ENCODE assay signal across 8 cellular contexts in the genomic region with DNA sequence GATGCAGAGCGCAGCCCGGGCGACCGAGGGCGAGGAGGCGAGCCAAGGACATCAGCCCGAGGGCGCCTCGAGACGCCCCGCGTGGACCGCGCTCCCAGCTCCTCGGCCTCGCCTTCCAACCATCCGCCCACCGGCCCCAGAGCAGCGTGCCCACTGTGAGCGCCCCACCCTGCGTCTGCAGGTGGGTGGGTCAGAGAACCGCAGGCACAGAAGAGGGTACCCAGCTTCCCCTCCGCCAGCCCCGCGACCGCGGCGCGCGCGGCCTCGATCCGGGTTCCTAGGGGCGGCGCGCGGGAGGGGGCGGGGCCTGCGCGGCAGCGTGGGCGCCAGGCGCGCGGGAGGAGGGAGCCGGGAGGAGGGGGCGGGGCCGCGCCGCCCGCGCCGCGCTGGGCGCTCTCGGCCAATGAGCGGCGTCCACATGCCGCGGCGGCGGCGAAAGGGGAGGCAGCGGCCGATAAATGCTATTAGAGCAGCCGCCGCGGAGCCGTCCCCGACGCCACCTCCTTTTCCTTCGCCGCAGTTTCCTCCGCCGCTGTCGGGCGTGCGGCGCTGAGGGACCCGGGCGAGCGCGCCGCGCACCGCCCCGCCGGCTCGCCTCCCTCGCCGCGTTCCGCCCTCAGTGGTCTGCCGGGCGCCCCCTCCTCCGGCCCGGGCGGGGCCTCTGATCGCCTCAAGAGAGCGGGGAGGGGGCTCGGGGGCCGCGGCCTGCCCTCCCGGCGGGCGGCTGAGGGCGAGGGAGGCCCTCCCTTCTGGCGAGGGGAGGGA. TPM values are rescaled to one million over a fixed set of nuclear protein-coding genes. Genes with fewer than 3 reads are reported as not detected.
A peak's percentile ranks its signal among the peaks of the same experiment; 100 is the strongest.
DNase-seq lines count a peak whose midpoint lies in the region; ATAC-seq and TF ChIP-seq lines count a peak whose summit lies in the region.

ATP2A2 (plus strand) TSS at position 464 of the 765 bp plus-strand sequence. CDS start 543 bp downstream, outside the sequence.

- H3K9me3 Mint-ChIP-seq in naive B cell, result no peaks in the 10 kb centered on the region
- no peaks in the 10 kb centered on the region for H3K9me3 Mint-ChIP-seq in stimulated activated effector memory CD8-positive, alpha-beta T cell treated with anti-CD3 and anti-CD28 coated beads, Interleukin-12 subunit alpha, Interleukin-12 subunit beta, amount 100 ng/mL, for 72 hours

- H3K9ac ChIP-seq in DND-41 (ENCODE audit: low read depth, low read length), result peak within 1 kb of the TSS; percentile 88

- ATAC-seq in DND-41 (ENCODE audit: insufficient read depth, low read depth), result peak; percentile 81
- peak; percentile 78 for ATAC-seq in GM21825 (IDR thresholded peaks at IDR 0.05; ENCODE audit: unreplicated experiment)
- peak; percentile 82 for ATAC-seq in naive B cell (ENCODE audit: low read depth in 2 of 2)
- peak; percentile 90 for ATAC-seq in stimulated activated effector memory CD8-positive, alpha-beta T cell treated with anti-CD3 and anti-CD28 coated beads, Interleukin-12 subunit alpha, Interleukin-12 subunit beta, amount 100 ng/mL, for 72 hours

- H3K4me1 Mint-ChIP-seq in naive B cell, result peaks cover 40 to 48% (median 41%) of the 10 kb centered on the region in 3 donors
- peaks cover 38% of the 10 kb centered on the region for H3K4me1 Mint-ChIP-seq in stimulated activated effector memory CD8-positive, alpha-beta T cell treated with anti-CD3 and anti-CD28 coated beads, Interleukin-12 subunit alpha, Interleukin-12 subunit beta, amount 100 ng/mL, for 72 hours

- H3K27me3 Mint-ChIP-seq in naive B cell, result no peaks in the 10 kb centered on the region

- peak within 1 kb of the TSS; percentile 74 to 98 (median 94) for H3K27ac Mint-ChIP-seq in naive B cell
- H3K27ac Mint-ChIP-seq in stimulated activated effector memory CD8-positive, alpha-beta T cell treated with anti-CD3 and anti-CD28 coated beads, Interleukin-12 subunit alpha, Interleukin-12 subunit beta, amount 100 ng/mL, for 72 hours, result peak within 1 kb of the TSS; percentile 97

- H3K4me3 ChIP-seq in DND-41 (ENCODE audit: low read depth in 1 of 2, low read length in 2 of 2), result peak within 1 kb of the TSS; percentile 48 to 60

- peak within 1 kb of the TSS; percentile 89 to 98 (median 94) for H3K4me3 Mint-ChIP-seq in naive B cell
- H3K4me3 Mint-ChIP-seq in stimulated activated effector memory CD8-positive, alpha-beta T cell treated with anti-CD3 and anti-CD28 coated beads, Interleukin-12 subunit alpha, Interleukin-12 subunit beta, amount 100 ng/mL, for 72 hours, result peak within 1 kb of the TSS; percentile 86

- peak within 1 kb of the TSS; percentile 99 for H2AFZ ChIP-seq in DND-41 (ENCODE audit: low read depth, low read length)

- H3K4me2 ChIP-seq in DND-41 (ENCODE audit: insufficient read depth, low read length), result peak within 1 kb of the TSS; percentile 96

- H3K9me3 ChIP-seq in DND-41 (ENCODE audit: insufficient read depth, low read length, severe bottlenecking), result no peaks in the 10 kb centered on the region

- H3K36me3 ChIP-seq in DND-41 (ENCODE audit: insufficient read depth, low read length), result peaks cover 32% of the 10 kb centered on the region

- no peaks in the 10 kb centered on the region for H3K27me3 ChIP-seq in DND-41 (ENCODE audit: insufficient read depth, low read length, poor library complexity)

- H3K79me2 ChIP-seq in DND-41 (ENCODE audit: insufficient read depth, low read length), result peaks cover 45% of the 10 kb centered on the region

- peaks cover 28% of the 10 kb centered on the region; the same call in 1 of the 2 replicates for H4K20me1 ChIP-seq in DND-41 (ENCODE audit: insufficient read depth, low read length)

- H3K4me1 ChIP-seq in DND-41 (ENCODE audit: insufficient read depth, low read length), result peaks cover 53% of the 10 kb centered on the region

- peaks cover 0 to 5% of the 10 kb centered on the region in 2 donors for H3K36me3 Mint-ChIP-seq in naive B cell
- peaks cover 52% of the 10 kb centered on the region for H3K36me3 Mint-ChIP-seq in stimulated activated effector memory CD8-positive, alpha-beta T cell treated with anti-CD3 and anti-CD28 coated beads, Interleukin-12 subunit alpha, Interleukin-12 subunit beta, amount 100 ng/mL, for 72 hours

- DNase-seq in DND-41, result peak; percentile 90
- DNase-seq in Kasumi-1 (lab: John Stamatoyannopoulos, UW), result peak; percentile 78 to 79
- peak; percentile 88 for DNase-seq in RPMI7951 (ENCODE audit: low read depth)
- DNase-seq in activated T-helper 1 cell treated with Interleukin-2 at 50 U/mL for 16 hours (ENCODE audit: low read depth), result peak; percentile 90
- peak; percentile 87 for DNase-seq in fibroblast of gingiva (ENCODE audit: low read depth)
- peak; percentile 92 for DNase-seq in naive B cell
- DNase-seq in stimulated activated effector memory CD8-positive, alpha-beta T cell treated with anti-CD3 and anti-CD28 coated beads, Interleukin-12 subunit alpha, Interleukin-12 subunit beta, amount 100 ng/mL, for 72 hours (ENCODE audit: low spot score in 2 of 2), result peak; percentile 88 to 90

- peak; percentile 1 for TF ChIP-seq CTCF in DND-41 (IDR thresholded peaks at IDR 0.05; ENCODE audit: borderline replicate concordance, extremely low read depth, low read length, poor library complexity, severe bottlenecking)

- H3K27ac ChIP-seq in DND-41 (ENCODE audit: low read length), result peak within 1 kb of the TSS; percentile 91

RNA-seq across cellular contexts. Expression of gene ATP2A2, which starts in this region (rescaled TPM):
- 68.5 and 75.7 TPM in 2 replicates for total RNA-seq in RPMI7951 (2014; rRNA removed; shearing (Covaris generic))
- polyA plus RNA-seq in naive B cell (ENCODE audit: low read depth in 6 of 6), result 1 to 10 TPM; 1.6 to 3.8 (median 2.8) TPM

Comparison
In these comparisons a context has a peak if more than half of its experiments do, and no peak if none do; other contexts are left out.
1. Peak in every context shown above with its lines: DNase-seq, ATAC-seq, H3K4me3 ChIP-seq and H3K27ac ChIP-seq.